ENCODE assay signal across 23 cellular contexts in genomic region chr20:4511776-4512175, GRCh38.
A peak's percentile ranks its signal among the peaks of the same experiment; 100 is the strongest.
DNase-seq lines count a peak whose midpoint lies in the region; ATAC-seq, FAIRE-seq and TF ChIP-seq lines count a peak whose summit lies in the region.
"Had no signal": no experiment of that assay in that cellular context is flagged by ENCODE, and none has a peak within 500 bp of the region (broad histone marks: within the 10 kb centered on the region; RNA-seq: fewer than 3 reads in every experiment).

No MANE protein-coding gene starts in this region.

- peak overlapping the region; percentile 48 for H3K9ac ChIP-seq in endothelial cell of umbilical vein (replicated peaks; ENCODE audit: extremely low read depth, insufficient read depth, low read length)
- H3K9ac ChIP-seq: BLaER1 had no signal

- no peaks in the 10 kb centered on the region for H3K27me3 ChIP-seq in RWPE2 (ENCODE audit: insufficient read depth, poor library complexity, severe bottlenecking)
- H3K27me3 ChIP-seq in endothelial cell of umbilical vein (ENCODE audit: control insufficient read depth in 2 of 2, insufficient read depth in 2 of 2, low read length in 2 of 2): no peaks in the 10 kb centered on the region
- H3K27me3 ChIP-seq: BLaER1, MG63 had no signal

- TF ChIP-seq POLR2A in A549 (IDR thresholded peaks at IDR 0.05; ENCODE audit: low read length) (no peak), endothelial cell of umbilical vein (IDR thresholded peaks at IDR 0.05; ENCODE audit: low read depth, low read length) (no peak)

- no peaks in the 10 kb centered on the region for H4K20me1 ChIP-seq in endothelial cell of umbilical vein (replicated peaks; ENCODE audit: control insufficient read depth, extremely low read depth, insufficient read depth, low read length)
- H4K20me1 ChIP-seq: BLaER1 had no signal

- TF ChIP-seq CTCF in A549 (IDR thresholded peaks at IDR 0.05) (no peak), HEK293 (tag by site-specific recombination; IDR thresholded peaks at IDR 0.05) (no peak), RWPE2 (IDR thresholded peaks at IDR 0.05; ENCODE audit: poor library complexity, severe bottlenecking) (no peak), endothelial cell of umbilical vein (IDR thresholded peaks at IDR 0.05; ENCODE audit: extremely low read depth in 1 of 2, insufficient read depth in 1 of 2, low read depth in 1 of 2, low read length in 2 of 2) (no peak), nephron progenitor cell (IDR thresholded peaks at IDR 0.05) (no peak)
- no peak for TF ChIP-seq CTCF in activated CD8-positive, alpha-beta T cell treated with anti-CD3 and anti-CD28 coated beads for 36 hours (IDR thresholded peaks at IDR 0.05)

- no peaks in the 10 kb centered on the region for H3K36me3 Mint-ChIP-seq in nephron progenitor cell (ENCODE audit: low read depth)
- H3K36me3 Mint-ChIP-seq in activated CD8-positive, alpha-beta T cell treated with anti-CD3 and anti-CD28 coated beads for 36 hours (ENCODE audit: low read depth): no peaks in the 10 kb centered on the region
- H3K36me3 Mint-ChIP-seq: CD4-positive, alpha-beta memory T cell had no signal

- ATAC-seq in A549 (no peak), RWPE2 (ENCODE audit: low read depth) (no peak)
- ATAC-seq in activated CD8-positive, alpha-beta T cell treated with anti-CD3 and anti-CD28 coated beads for 36 hours: no peak
- ATAC-seq: Panc1 had no signal

- intact Hi-C loops in endothelial cell of umbilical vein (cut with micrococcal nuclease): loop anchor here (2.0 kb wide), 1 partner anchor 39 kb away; no protein-coding TSS in a partner anchor
- intact Hi-C loops in activated CD8-positive, alpha-beta T cell treated with anti-CD3 and anti-CD28 coated beads for 36 hours (cut with micrococcal nuclease): no loop called here

- TF ChIP-seq RAD21 in A549 (conservative IDR thresholded peaks at IDR 0.05 in 1 of 2, IDR thresholded peaks at IDR 0.05 in 1 of 2): no peak

- no peaks in the 10 kb centered on the region for H3K36me3 ChIP-seq in HEK293 (ENCODE audit: control insufficient read depth in 2 of 2, insufficient read depth in 1 of 2, low read length in 2 of 2)
- H3K36me3 ChIP-seq in RWPE2 (ENCODE audit: low read depth): no peaks in the 10 kb centered on the region
- no peaks in the 10 kb centered on the region for H3K36me3 ChIP-seq in endothelial cell of umbilical vein (ENCODE audit: control insufficient read depth in 2 of 2, extremely low read depth in 1 of 2, insufficient read depth in 2 of 2, low read length in 2 of 2)
- H3K36me3 ChIP-seq: BLaER1, MG63 had no signal

- POLR2A ChIA-PET in A549 (lab: Yijun Ruan, JAX): no interaction called here
- POLR2A ChIA-PET in HEK293 (lab: Yijun Ruan, JAX): no interaction called here
- POLR2A ChIA-PET in endothelial cell of umbilical vein (lab: Charles Lee): no interaction called here
- POLR2A ChIA-PET in activated CD8-positive, alpha-beta T cell treated with anti-CD3 and anti-CD28 coated beads for 36 hours (lab: Charles Lee): no interaction called here

- H3K9me3 ChIP-seq in A549 (peaks cover 7% of the 10 kb centered on the region; the same call in 2 of the 3 replicates), HEK293 (ENCODE audit: control insufficient read depth, insufficient read depth, low read depth, low read length) (no peaks in the 10 kb centered on the region), RWPE2 (ENCODE audit: severe bottlenecking) (no peaks in the 10 kb centered on the region), endothelial cell of umbilical vein (replicated peaks; ENCODE audit: control insufficient read depth, insufficient read depth, low read length) (no peaks in the 10 kb centered on the region)
- H3K9me3 ChIP-seq: BLaER1, MG63 had no signal

- peak; percentile 82 for FAIRE-seq in A549 (lab: Jason Lieb, UNC)
- FAIRE-seq in endothelial cell of umbilical vein (lab: Jason Lieb, UNC): peak; percentile 4
- FAIRE-seq: A204.1 had no signal

- H3K27ac ChIP-seq in A549 (peak overlapping the region; percentile 0 to 80; a peak in 3 of 6 replicates), HEK293 (ENCODE audit: extremely low read depth, low read depth, low read length) (no peak overlapping the region), RWPE2 (ENCODE audit: poor library complexity, severe bottlenecking) (peak overlapping the region; percentile 99), endothelial cell of umbilical vein (ENCODE audit: insufficient read depth, low read depth, low read length) (peak overlapping the region; percentile 98)
- H3K27ac ChIP-seq: BLaER1 had no signal

- no peak overlapping the region for H2AFZ ChIP-seq in endothelial cell of umbilical vein (ENCODE audit: low read depth, low read length)

- H3K27ac Mint-ChIP-seq in nephron progenitor cell: no peak overlapping the region
- no peak overlapping the region for H3K27ac Mint-ChIP-seq in activated CD8-positive, alpha-beta T cell treated with anti-CD3 and anti-CD28 coated beads for 36 hours
- H3K27ac Mint-ChIP-seq: CD4-positive, alpha-beta memory T cell had no signal

- H3K4me2 ChIP-seq in A549 (no peak overlapping the region), endothelial cell of umbilical vein (ENCODE audit: insufficient read depth, low read length) (no peak overlapping the region)
- H3K4me2 ChIP-seq: BLaER1 had no signal

- H3K79me2 ChIP-seq in endothelial cell of umbilical vein (ENCODE audit: control insufficient read depth, insufficient read depth, low read length): no peaks in the 10 kb centered on the region

- H3K4me1 ChIP-seq in A549 (peaks cover 34% of the 10 kb centered on the region), HEK293 (ENCODE audit: control insufficient read depth, insufficient read depth, low read length) (peaks cover 13% of the 10 kb centered on the region), RWPE2 (ENCODE audit: insufficient read depth, poor library complexity, severe bottlenecking) (peaks cover 57% of the 10 kb centered on the region), endothelial cell of umbilical vein (ENCODE audit: control insufficient read depth, extremely low read depth, insufficient read depth, low read length) (peaks cover 57% of the 10 kb centered on the region)
- H3K4me1 ChIP-seq: BLaER1 had no signal

- peaks cover 5% of the 10 kb centered on the region for H3K27me3 Mint-ChIP-seq in nephron progenitor cell (ENCODE audit: low read depth, poor library complexity)
- peaks cover 26% of the 10 kb centered on the region for H3K27me3 Mint-ChIP-seq in activated CD8-positive, alpha-beta T cell treated with anti-CD3 and anti-CD28 coated beads for 36 hours

- dilution Hi-C loops in endothelial cell of umbilical vein (cut with MboI; ENCODE audit: extremely low pct_ligation_motif_present, low sequenced_read_pairs): no loop called here

- CTCF ChIA-PET in A549 (lab: Yijun Ruan, JAX): no interaction called here
- CTCF ChIA-PET in HEK293 (lab: Yijun Ruan, JAX): no interaction called here
- CTCF ChIA-PET in endothelial cell of umbilical vein (lab: Charles Lee): no interaction called here
- CTCF ChIA-PET in activated CD8-positive, alpha-beta T cell treated with anti-CD3 and anti-CD28 coated beads for 36 hours (lab: Charles Lee): interaction anchor here (1.4 kb wide), 1 partner anchor 81 kb away, joined by 4 read pairs; no protein-coding TSS in a partner anchor

- peaks cover 6% of the 10 kb centered on the region for H3K4me1 Mint-ChIP-seq in nephron progenitor cell
- no peaks in the 10 kb centered on the region for H3K4me1 Mint-ChIP-seq in activated CD8-positive, alpha-beta T cell treated with anti-CD3 and anti-CD28 coated beads for 36 hours (ENCODE audit: low read depth)
- H3K4me1 Mint-ChIP-seq: CD4-positive, alpha-beta memory T cell had no signal

- no TSS peak for BruUV-seq in endothelial cell of umbilical vein (replicated peaks; lab: Mats Ljungman, UMichigan)

- H3K4me3 ChIP-seq in A549 (no peak overlapping the region), HEK293 (ENCODE audit: low read depth, low read length) (no peak overlapping the region), RWPE2 (ENCODE audit: severe bottlenecking) (no peak overlapping the region), endothelial cell of umbilical vein (replicated peaks in 1 of 3; ENCODE audit: insufficient read depth in 1 of 3, low read depth in 1 of 3, low read length in 3 of 3) (no peak overlapping the region)
- H3K4me3 ChIP-seq: BLaER1, MG63 had no signal

- DNase-seq in A549 (ENCODE audit: low read depth in 1 of 2, low spot score in 1 of 2) (no peak), RWPE2 (ENCODE audit: low spot score) (no peak), endothelial cell of umbilical vein (ENCODE audit: low read depth, low spot score) (peak; percentile 23), nephron progenitor cell (no peak), HPDE6-E6E7 (ENCODE audit: extremely low spot score) (no peak), NCI-H226 (no peak)
- no peak for DNase-seq in activated CD8-positive, alpha-beta T cell treated with anti-CD3 and anti-CD28 coated beads for 36 hours
- DNase-seq: CD4-positive, alpha-beta memory T cell; DMS153; H7; Karpas-422; MG63; NCI-H1417; NCI-H1694 treated with DMSO at 0.1 percent for 48 hours; NCI-H2081 treated with DMSO at 0.1 percent for 48 hours; NCI-H2171 treated with DMSO at 0.1 percent for 48 hours; NCI-H446; NCI-H526; T-helper 1 cell had no signal

- no peaks in the 10 kb centered on the region for H3K9me1 ChIP-seq in endothelial cell of umbilical vein (replicated peaks; ENCODE audit: control insufficient read depth, extremely low read depth, insufficient read depth, low read length)

- TF ChIP-seq EP300 in A549 (IDR thresholded peaks at IDR 0.05): no peak

- H3K4me3 Mint-ChIP-seq in nephron progenitor cell: no peak overlapping the region
- H3K4me3 Mint-ChIP-seq in activated CD8-positive, alpha-beta T cell treated with anti-CD3 and anti-CD28 coated beads for 36 hours: no peak overlapping the region
- H3K4me3 Mint-ChIP-seq: CD4-positive, alpha-beta memory T cell had no signal

- H3K9me3 Mint-ChIP-seq in nephron progenitor cell: peaks cover 16% of the 10 kb centered on the region
- H3K9me3 Mint-ChIP-seq in activated CD8-positive, alpha-beta T cell treated with anti-CD3 and anti-CD28 coated beads for 36 hours: no peaks in the 10 kb centered on the region

- 91% methylated on average over 1 of the region's 1 CpG for WGBS in A549 (ENCODE audit: missing lambda C conversion rate)

TF ChIP-seq in A549, 52 proteins besides CTCF, POLR2A, EP300 and RAD21 (continues in another document):
- TF ChIP-seq FOSL2 (IDR thresholded peaks at IDR 0.05) (no peak), FOSL2 (CRISPR knock-in tag; IDR thresholded peaks at IDR 0.05) (no peak), HOXB5 (CRISPR knock-in tag; IDR thresholded peaks at IDR 0.05) (no peak), SREBF2 (IDR thresholded peaks at IDR 0.05) (no peak)

TF ChIP-seq in HEK293, 187 proteins besides CTCF, POLR2A, EP300 and RAD21 (continues in another document):
- TF ChIP-seq ZNF629 (tag by site-specific recombination; IDR thresholded peaks at IDR 0.05) (0 out of 2 replicates have a peak, but pooled peaks have one; percentile 43), ZNF626 (tag by site-specific recombination; IDR thresholded peaks at IDR 0.05) (no peak), ZNF791 (tag by site-specific recombination; IDR thresholded peaks at IDR 0.05) (no peak)

TF ChIP-seq in endothelial cell of umbilical vein, 7 proteins besides CTCF, POLR2A, EP300 and RAD21 (continues in another document):
- TF ChIP-seq FOS (IDR thresholded peaks at IDR 0.05; ENCODE audit: borderline replicate concordance, insufficient read depth, low read length) (no peak), MAX (IDR thresholded peaks at IDR 0.05; ENCODE audit: insufficient read depth, insufficient read length) (no peak)
